In genomic region chr13:44710576-44710975, GRCh38 we compare ENCODE assay signal across 9 cellular contexts.
DNase-seq lines count a peak whose midpoint lies in the region; ATAC-seq, FAIRE-seq and TF ChIP-seq lines count a peak whose summit lies in the region.
"Had no signal": no experiment of that assay in that cellular context is flagged by ENCODE, and none has a peak within 500 bp of the region (broad histone marks: within the 10 kb centered on the region; RNA-seq: fewer than 3 reads in every experiment).

No MANE protein-coding gene starts in this region.

- FAIRE-seq in GM12892 (lab: Jason Lieb, UNC) (peak; percentile 66), bronchial epithelial cell (lab: Jason Lieb, UNC) (no peak)
- FAIRE-seq: small intestine had no signal

- no peak for TF ChIP-seq POLR2A in GM12892 (IDR thresholded peaks at IDR 0.05; ENCODE audit: low read depth, low read length)

- no peak overlapping the region for H3K4me3 ChIP-seq in bronchial epithelial cell (ENCODE audit: low read depth, low read length)

- no peak for TF ChIP-seq CTCF in bronchial epithelial cell (IDR thresholded peaks at IDR 0.05; ENCODE audit: insufficient read depth, low read length, severe bottlenecking)

- H3K27me3 ChIP-seq in bronchial epithelial cell (ENCODE audit: control insufficient read depth, insufficient read depth, low read length) = no peaks in the 10 kb centered on the region

- ATAC-seq in HG03565 (IDR thresholded peaks at IDR 0.05; ENCODE audit: unreplicated experiment) = peak; percentile 59
- no peak for ATAC-seq in HG03045 (IDR thresholded peaks at IDR 0.05; ENCODE audit: unreplicated experiment)

- DNase-seq in GM12892 (ENCODE audit: insufficient read length) = peak; percentile 20
- DNase-seq in bronchial epithelial cell (ENCODE audit: low read depth) = peak; percentile 97
- DNase-seq in stimulated activated CD4-positive, alpha-beta T cell treated with anti-CD3 and anti-CD28 coated beads, Interleukin-12 subunit alpha, Interleukin-12 subunit beta, amount 100 ng/mL, for 48 hours (ENCODE audit: low read depth in 2 of 3, low spot score in 1 of 3) = peak; percentile 7 to 14 (median 12)
- no peak for DNase-seq in cortex of kidney (lab: John Stamatoyannopoulos, UW)
- no peak for DNase-seq in NCI-H1105 treated with DMSO at 0.1 percent for 48 hours (lab: John Stamatoyannopoulos, UW)
- no peak for DNase-seq in NCI-H1417 (lab: John Stamatoyannopoulos, UW)
- DNase-seq: small intestine had no signal

- H3K36me3 ChIP-seq in bronchial epithelial cell (ENCODE audit: control insufficient read depth, insufficient read depth, low read length) = no peaks in the 10 kb centered on the region

Comparison
In these comparisons a context has a peak if more than half of its experiments do, and no peak if none do; other contexts are left out.
1. DNase-seq: peak in GM12892 (single experiment), bronchial epithelial cell (single experiment) and stimulated activated CD4-positive, alpha-beta T cell treated with anti-CD3 and anti-CD28 coated beads, Interleukin-12 subunit alpha, Interleukin-12 subunit beta, amount 100 ng/mL, for 48 hours (3 of 3); none in cortex of kidney (single experiment), NCI-H1105 treated with DMSO at 0.1 percent for 48 hours (single experiment) and NCI-H1417 (0 of 3).